ENCODE assay signal across 12 cellular contexts in genomic region chrX:132676561-132677186, GRCh38.
A peak's percentile ranks its signal among the peaks of the same experiment; 100 is the strongest.
DNase-seq lines count a peak whose midpoint lies in the region; ATAC-seq and TF ChIP-seq lines count a peak whose summit lies in the region.
"Had no signal": no experiment of that assay in that cellular context is flagged by ENCODE, and none has a peak within 500 bp of the region (broad histone marks: within the 10 kb centered on the region; RNA-seq: fewer than 3 reads in every experiment).

No MANE protein-coding gene starts in this region.

- TF ChIP-seq CTCF in activated CD8-positive, alpha-beta T cell treated with anti-CD3 and anti-CD28 coated beads for 36 hours (IDR thresholded peaks at IDR 0.05) = no peak
- peak; percentile 28 for TF ChIP-seq CTCF in hepatocyte (IDR thresholded peaks at IDR 0.05; ENCODE audit: poor library complexity)
- no peak for TF ChIP-seq CTCF in RWPE1 (conservative IDR thresholded peaks at IDR 0.05; ENCODE audit: low read depth)

- intact Hi-C loops in activated CD8-positive, alpha-beta T cell treated with anti-CD3 and anti-CD28 coated beads for 36 hours (cut with micrococcal nuclease) = no loop called here

- no peaks in the 10 kb centered on the region for H3K4me1 ChIP-seq in hepatocyte (ENCODE audit: insufficient read depth)
- H3K4me1 ChIP-seq: BE2C had no signal

- DNase-seq in activated CD8-positive, alpha-beta T cell treated with anti-CD3 and anti-CD28 coated beads for 36 hours = peak; percentile 1
- no peak for DNase-seq in activated CD8-positive, alpha-beta T cell treated with anti-CD3 and anti-CD28 coated beads, Interleukin-2, amount 10 ng/mL, durations not matched to agents 7 days and 5 days
- DNase-seq in NCI-H748 treated with DMSO at 0.1 percent for 48 hours (lab: John Stamatoyannopoulos, UW) (peak; percentile 1), hepatocyte (ENCODE audit: low spot score) (peak; percentile 6), superior temporal gyrus (ENCODE audit: extremely low spot score) (peak; percentile 10), RWPE1 (ENCODE audit: low spot score) (no peak), ureter (ENCODE audit: low spot score) (no peak)
- DNase-seq: BE2C; NCI-H1105 treated with DMSO at 0.1 percent for 48 hours; occipital lobe; stimulated activated CD4-positive, alpha-beta T cell treated with anti-CD3 and anti-CD28 coated beads, Interleukin-2, amount 100 ng/mL, for 48 hours had no signal

- ATAC-seq in activated CD8-positive, alpha-beta T cell treated with anti-CD3 and anti-CD28 coated beads for 36 hours = no peak
- no peak for ATAC-seq in activated CD8-positive, alpha-beta T cell treated with anti-CD3 and anti-CD28 coated beads, Interleukin-2, amount 10 ng/mL, durations not matched to agents 7 days and 5 days
- ATAC-seq in HG02610 (IDR thresholded peaks at IDR 0.05; ENCODE audit: unreplicated experiment) = no peak

- CTCF ChIA-PET in activated CD8-positive, alpha-beta T cell treated with anti-CD3 and anti-CD28 coated beads for 36 hours (lab: Charles Lee) = no interaction called here
- CTCF ChIA-PET in activated CD8-positive, alpha-beta T cell treated with anti-CD3 and anti-CD28 coated beads, Interleukin-2, amount 10 ng/mL, durations not matched to agents 7 days and 5 days (lab: Charles Lee) = no interaction called here
- CTCF ChIA-PET in RWPE1 (lab: Yijun Ruan, JAX) = no interaction called here

- H3K27me3 ChIP-seq in hepatocyte = no peaks in the 10 kb centered on the region
- H3K27me3 ChIP-seq: BE2C had no signal

- no peak overlapping the region for H3K4me3 ChIP-seq in hepatocyte

- no peak overlapping the region for H2AFZ ChIP-seq in hepatocyte

- H3K27ac ChIP-seq in hepatocyte (no peak overlapping the region), RWPE1 (no peak overlapping the region)

- H4K20me1 ChIP-seq in hepatocyte (ENCODE audit: insufficient read depth, poor library complexity, severe bottlenecking) = no peaks in the 10 kb centered on the region

- no peaks in the 10 kb centered on the region for H3K79me2 ChIP-seq in hepatocyte

- H3K27ac Mint-ChIP-seq in activated CD8-positive, alpha-beta T cell treated with anti-CD3 and anti-CD28 coated beads for 36 hours = no peak overlapping the region
- no peak overlapping the region for H3K27ac Mint-ChIP-seq in activated CD8-positive, alpha-beta T cell treated with anti-CD3 and anti-CD28 coated beads, Interleukin-2, amount 10 ng/mL, durations not matched to agents 7 days and 5 days

- H3K9me3 Mint-ChIP-seq in activated CD8-positive, alpha-beta T cell treated with anti-CD3 and anti-CD28 coated beads for 36 hours = peaks cover 9% of the 10 kb centered on the region
- peaks cover 6% of the 10 kb centered on the region for H3K9me3 Mint-ChIP-seq in activated CD8-positive, alpha-beta T cell treated with anti-CD3 and anti-CD28 coated beads, Interleukin-2, amount 10 ng/mL, durations not matched to agents 7 days and 5 days (ENCODE audit: insufficient read depth)

- peaks cover 6% of the 10 kb centered on the region for H3K4me1 Mint-ChIP-seq in activated CD8-positive, alpha-beta T cell treated with anti-CD3 and anti-CD28 coated beads for 36 hours (ENCODE audit: low read depth)
- peaks cover 8% of the 10 kb centered on the region for H3K4me1 Mint-ChIP-seq in activated CD8-positive, alpha-beta T cell treated with anti-CD3 and anti-CD28 coated beads, Interleukin-2, amount 10 ng/mL, durations not matched to agents 7 days and 5 days (ENCODE audit: low read depth)

- no peaks in the 10 kb centered on the region for H3K9me3 ChIP-seq in hepatocyte (ENCODE audit: low read depth)
- H3K9me3 ChIP-seq: BE2C had no signal

- H3K36me3 Mint-ChIP-seq in activated CD8-positive, alpha-beta T cell treated with anti-CD3 and anti-CD28 coated beads for 36 hours (ENCODE audit: low read depth) = no peaks in the 10 kb centered on the region
- no peaks in the 10 kb centered on the region for H3K36me3 Mint-ChIP-seq in activated CD8-positive, alpha-beta T cell treated with anti-CD3 and anti-CD28 coated beads, Interleukin-2, amount 10 ng/mL, durations not matched to agents 7 days and 5 days (ENCODE audit: low read depth)

- POLR2A ChIA-PET in activated CD8-positive, alpha-beta T cell treated with anti-CD3 and anti-CD28 coated beads for 36 hours (lab: Charles Lee) = no interaction called here
- POLR2A ChIA-PET in activated CD8-positive, alpha-beta T cell treated with anti-CD3 and anti-CD28 coated beads, Interleukin-2, amount 10 ng/mL, durations not matched to agents 7 days and 5 days (lab: Charles Lee) = no interaction called here
- POLR2A ChIA-PET in RWPE1 (lab: Yijun Ruan, JAX; ENCODE audit: low non-redundant PET) = no interaction called here

- peak overlapping the region; percentile 37 for H3K4me2 ChIP-seq in hepatocyte

- no peaks in the 10 kb centered on the region for H3K36me3 ChIP-seq in hepatocyte (replicated peaks; ENCODE audit: insufficient read depth, low read depth)
- H3K36me3 ChIP-seq: BE2C had no signal

- no peaks in the 10 kb centered on the region for H3K9me2 ChIP-seq in hepatocyte (replicated peaks; ENCODE audit: insufficient read depth)

- no peak overlapping the region for H3K4me3 Mint-ChIP-seq in activated CD8-positive, alpha-beta T cell treated with anti-CD3 and anti-CD28 coated beads for 36 hours
- no peak overlapping the region for H3K4me3 Mint-ChIP-seq in activated CD8-positive, alpha-beta T cell treated with anti-CD3 and anti-CD28 coated beads, Interleukin-2, amount 10 ng/mL, durations not matched to agents 7 days and 5 days

- no peaks in the 10 kb centered on the region for H3K27me3 Mint-ChIP-seq in activated CD8-positive, alpha-beta T cell treated with anti-CD3 and anti-CD28 coated beads for 36 hours
- no peaks in the 10 kb centered on the region for H3K27me3 Mint-ChIP-seq in activated CD8-positive, alpha-beta T cell treated with anti-CD3 and anti-CD28 coated beads, Interleukin-2, amount 10 ng/mL, durations not matched to agents 7 days and 5 days (ENCODE audit: low read depth)

- 57% methylated on average over 4 of the region's 4 CpGs for WGBS in hepatocyte (ENCODE audit: low lambda C conversion rate, missing lambda C conversion rate)

Comparison
In these comparisons a context has a peak if more than half of its experiments do, and no peak if none do; other contexts are left out.
1. DNase-seq: peak in activated CD8-positive, alpha-beta T cell treated with anti-CD3 and anti-CD28 coated beads for 36 hours (single experiment), NCI-H748 treated with DMSO at 0.1 percent for 48 hours (single experiment), hepatocyte (single experiment) and superior temporal gyrus (single experiment); none in activated CD8-positive, alpha-beta T cell treated with anti-CD3 and anti-CD28 coated beads, Interleukin-2, amount 10 ng/mL, durations not matched to agents 7 days and 5 days (single experiment), RWPE1 (single experiment) and ureter (single experiment).